In genomic region chr1:67500413-67500959, GRCh38 we compare ENCODE assay signal across 8 cellular contexts.
DNase-seq lines count a peak whose midpoint lies in the region; ATAC-seq and TF ChIP-seq lines count a peak whose summit lies in the region.

No MANE protein-coding gene starts in this region.

- no peak overlapping the region for H3K27ac ChIP-seq in C4-2B

- DNase-seq in NCI-H345 treated with DMSO at 0.1 percent for 48 hours (lab: John Stamatoyannopoulos, UW; ENCODE audit: unreplicated experiment) (peak; percentile 81), kidney tubule cell (ENCODE audit: low spot score) (peak; percentile 87)
- DNase-seq in central memory CD4-positive, alpha-beta T cell: peak; percentile 78
- DNase-seq in stimulated activated CD4-positive, alpha-beta T cell treated with anti-CD3 and anti-CD28 coated beads, Interleukin-2, amount 100 ng/mL, for 4 hours (ENCODE audit: low read depth): peak; percentile 77

- peak; percentile 99 for TF ChIP-seq CTCF in C4-2B (conservative IDR thresholded peaks at IDR 0.05)

- peak; percentile 93 for ATAC-seq in GM19328 (IDR thresholded peaks at IDR 0.05; ENCODE audit: unreplicated experiment)
- peak; percentile 100 for ATAC-seq in HG03432 (IDR thresholded peaks at IDR 0.05; ENCODE audit: unreplicated experiment)
- ATAC-seq in activated CD4-positive, CD25-positive, alpha-beta regulatory T cell treated with anti-CD3 and anti-CD28 coated beads, Interleukin-2, amount 50 U/mL, for 24 hours: peak; percentile 98 to 99
